30 cellular contexts compared by ENCODE assay signal in genomic region chr10:74099836-74100235, GRCh38. TPM values are rescaled to one million over a fixed set of nuclear protein-coding genes. Genes with fewer than 3 reads are reported as not detected.
DNase-seq lines count a peak whose midpoint lies in the region; ATAC-seq and TF ChIP-seq lines count a peak whose summit lies in the region.
"Had no signal": no experiment of that assay in that cellular context is flagged by ENCODE, and none has a peak within 500 bp of the region (broad histone marks: within the 10 kb centered on the region; RNA-seq: fewer than 3 reads in every experiment).

No MANE protein-coding gene starts in this region.

- H3K27me3 ChIP-seq in GM23338 (ENCODE audit: insufficient read depth) (no peaks in the 10 kb centered on the region), Karpas-422 (ENCODE audit: low read length) (no peaks in the 10 kb centered on the region), endodermal cell (ENCODE audit: control insufficient read depth, insufficient read depth, low read length, poor library complexity, severe bottlenecking) (no peaks in the 10 kb centered on the region)
- H3K27me3 ChIP-seq: ascending aorta, BLaER1, suprapubic skin, upper lobe of left lung had no signal

- no peaks in the 10 kb centered on the region for H3K4me1 Mint-ChIP-seq in GM23338
- no peaks in the 10 kb centered on the region for H3K4me1 Mint-ChIP-seq in endodermal cell
- H3K4me1 Mint-ChIP-seq in nephron progenitor cell: peaks cover 6% of the 10 kb centered on the region

- no peak overlapping the region for H2AFZ ChIP-seq in GM23338
- H2AFZ ChIP-seq in Karpas-422 (ENCODE audit: low read length): no peak overlapping the region

- H3K4me3 Mint-ChIP-seq in GM23338 (no peak overlapping the region), endodermal cell (no peak overlapping the region), nephron progenitor cell (no peak overlapping the region)
- H3K4me3 Mint-ChIP-seq: activated CD8-positive, alpha-beta T cell treated with anti-CD3 and anti-CD28 coated beads for 36 hours; activated naive CD8-positive, alpha-beta T cell treated with anti-CD3 and anti-CD28 coated beads, Interleukin-2, amount 10 ng/mL, durations not matched to agents 7 days and 5 days; naive B cell; T-helper 2 cell treated with Interferon-gamma antibody and Interleukin-4, amounts not matched to agents 5 μg/mL and 100 μg/mL, for 36 hours had no signal

- H3K9ac ChIP-seq in Karpas-422 (ENCODE audit: low read length) (no peak overlapping the region), endodermal cell (ENCODE audit: extremely low read depth, low read length, poor library complexity, severe bottlenecking) (no peak overlapping the region)
- H3K9ac ChIP-seq: BLaER1 had no signal

- ATAC-seq in GM23338: no peak
- ATAC-seq in GM21367 (IDR thresholded peaks at IDR 0.05; ENCODE audit: unreplicated experiment): no peak
- ATAC-seq: activated CD8-positive, alpha-beta T cell treated with anti-CD3 and anti-CD28 coated beads for 36 hours; HCT116; left lobe of liver had no signal

- H3K9me3 Mint-ChIP-seq in GM23338 (no peaks in the 10 kb centered on the region; the same call in 2 of the 3 replicates), endodermal cell (no peaks in the 10 kb centered on the region), nephron progenitor cell (no peaks in the 10 kb centered on the region)
- H3K9me3 Mint-ChIP-seq: activated CD8-positive, alpha-beta T cell treated with anti-CD3 and anti-CD28 coated beads for 36 hours; activated naive CD8-positive, alpha-beta T cell treated with anti-CD3 and anti-CD28 coated beads, Interleukin-2, amount 10 ng/mL, durations not matched to agents 7 days and 5 days; IgD-negative memory B cell; naive B cell; T-helper 2 cell treated with Interferon-gamma antibody and Interleukin-4, amounts not matched to agents 5 μg/mL and 100 μg/mL, for 36 hours had no signal

- peaks cover 43% of the 10 kb centered on the region for H3F3A ChIP-seq in GM23338 (replicated peaks; ENCODE audit: low read depth)

- H3K36me3 ChIP-seq in GM23338 (ENCODE audit: insufficient read depth) (peaks cover 96% of the 10 kb centered on the region), Karpas-422 (ENCODE audit: insufficient read depth, low read length) (peaks cover 24% of the 10 kb centered on the region; the same call in 1 of the 2 replicates), endodermal cell (ENCODE audit: control insufficient read depth, insufficient read depth, low read length) (peaks cover 95% of the 10 kb centered on the region)

- H3K79me2 ChIP-seq in GM23338 (replicated peaks; ENCODE audit: insufficient read depth) (0 out of 2 replicates have a peak, but pooled peaks cover 6% of the 10 kb centered on the region), Karpas-422 (ENCODE audit: low read length) (no peaks in the 10 kb centered on the region)

- no peaks in the 10 kb centered on the region for H3K4me1 ChIP-seq in GM23338 (ENCODE audit: insufficient read depth)
- peaks cover 20% of the 10 kb centered on the region for H3K4me1 ChIP-seq in Karpas-422 (ENCODE audit: low read length)
- no peaks in the 10 kb centered on the region for H3K4me1 ChIP-seq in endodermal cell (ENCODE audit: control insufficient read depth, insufficient read depth, low read length)
- H3K4me1 ChIP-seq: ascending aorta, suprapubic skin, upper lobe of left lung had no signal

- H4K20me1 ChIP-seq in GM23338 (replicated peaks; ENCODE audit: insufficient read depth) (peaks cover 17% of the 10 kb centered on the region), Karpas-422 (ENCODE audit: insufficient read depth, low read depth, low read length) (no peaks in the 10 kb centered on the region)

- H3K4me3 ChIP-seq in GM23338: no peak overlapping the region
- no peak overlapping the region for H3K4me3 ChIP-seq in Karpas-422 (ENCODE audit: low read length)
- no peak overlapping the region for H3K4me3 ChIP-seq in endodermal cell (ENCODE audit: low read length)
- H3K4me3 ChIP-seq: ascending aorta, BLaER1, suprapubic skin, upper lobe of left lung had no signal

- H3K4me2 ChIP-seq in GM23338 (no peak overlapping the region), Karpas-422 (ENCODE audit: low read depth, low read length, poor library complexity, severe bottlenecking) (no peak overlapping the region)
- H3K4me2 ChIP-seq: BLaER1 had no signal

- H3K27ac Mint-ChIP-seq in GM23338: peak overlapping the region; percentile 8; the same call in 1 of the 2 replicates
- H3K27ac Mint-ChIP-seq in endodermal cell: peak overlapping the region; percentile 11
- H3K27ac Mint-ChIP-seq in nephron progenitor cell: peak overlapping the region; percentile 80
- H3K27ac Mint-ChIP-seq: activated CD8-positive, alpha-beta T cell treated with anti-CD3 and anti-CD28 coated beads for 36 hours; activated naive CD8-positive, alpha-beta T cell treated with anti-CD3 and anti-CD28 coated beads, Interleukin-2, amount 10 ng/mL, durations not matched to agents 7 days and 5 days; IgD-negative memory B cell; T-helper 2 cell treated with Interferon-gamma antibody and Interleukin-4, amounts not matched to agents 5 μg/mL and 100 μg/mL, for 36 hours had no signal

- H3K27ac ChIP-seq in GM23338 (ENCODE audit: low read depth): no peak overlapping the region
- 0 out of 2 replicates have a peak overlapping the region, but pooled peaks have one; percentile 0 for H3K27ac ChIP-seq in Karpas-422 (ENCODE audit: low read length)
- no peak overlapping the region for H3K27ac ChIP-seq in endodermal cell (ENCODE audit: low read depth, low read length)
- H3K27ac ChIP-seq: ascending aorta, BLaER1, suprapubic skin, upper lobe of left lung had no signal

- H3K27me3 Mint-ChIP-seq in GM23338 (ENCODE audit: insufficient read depth, low read depth, poor library complexity): peaks cover 1% of the 10 kb centered on the region
- H3K27me3 Mint-ChIP-seq in endodermal cell (ENCODE audit: insufficient read depth): no peaks in the 10 kb centered on the region
- peaks cover 3% of the 10 kb centered on the region for H3K27me3 Mint-ChIP-seq in nephron progenitor cell (ENCODE audit: low read depth, poor library complexity)
- H3K27me3 Mint-ChIP-seq: activated CD8-positive, alpha-beta T cell treated with anti-CD3 and anti-CD28 coated beads for 36 hours; activated naive CD8-positive, alpha-beta T cell treated with anti-CD3 and anti-CD28 coated beads, Interleukin-2, amount 10 ng/mL, durations not matched to agents 7 days and 5 days; IgD-negative memory B cell; naive B cell had no signal

- DNase-seq in GM23338 (ENCODE audit: low spot score): no peak
- no peak for DNase-seq in Karpas-422
- no peak for DNase-seq in endodermal cell
- DNase-seq in nephron progenitor cell: no peak
- no peak for DNase-seq in DMS153 treated with DMSO at 0.1 percent for 48 hours (lab: John Stamatoyannopoulos, UW; ENCODE audit: unreplicated experiment)
- DNase-seq in dedifferentiated amniotic fluid mesenchymal stem cell (ENCODE audit: extremely low spot score): no peak
- DNase-seq: activated CD4-positive, alpha-beta T cell treated with anti-CD3 and anti-CD28 coated beads for 1 hour; activated CD8-positive, alpha-beta memory T cell treated with anti-CD3 and anti-CD28 coated beads, Interleukin-2, amount 50 U/mL, for 48 hours; activated CD8-positive, alpha-beta T cell treated with anti-CD3 and anti-CD28 coated beads for 36 hours; activated effector memory CD4-positive, alpha-beta T cell treated with Interleukin-2 at 50 U/mL for 16 hours; activated naive CD8-positive, alpha-beta T cell treated with anti-CD3 and anti-CD28 coated beads, Interleukin-2, amount 10 ng/mL, durations not matched to agents 7 days and 5 days; COR-L47; naive B cell; NCI-H1092 treated with DMSO at 0.1 percent for 48 hours; NCI-H187; NCI-H2171; NCI-H510A; occipital lobe; SIG-M5; stimulated activated CD4-positive, alpha-beta T cell treated with anti-CD3 and anti-CD28 coated beads, Interleukin-15, amount 100 ng/mL, for 24 hours; stimulated activated CD4-positive, alpha-beta T cell treated with anti-CD3 and anti-CD28 coated beads, Interleukin-4, amount 100 ng/mL, for 4 hours; upper lobe of left lung had no signal

- H3K9me2 ChIP-seq in GM23338 (ENCODE audit: insufficient read depth) (no peaks in the 10 kb centered on the region), Karpas-422 (replicated peaks; ENCODE audit: insufficient read depth, low read length) (no peaks in the 10 kb centered on the region)

- TF ChIP-seq CTCF in GM23338 (conservative IDR thresholded peaks at IDR 0.05; ENCODE audit: low read depth in 2 of 2) (no peak), endodermal cell (conservative IDR thresholded peaks at IDR 0.05) (no peak), nephron progenitor cell (IDR thresholded peaks at IDR 0.05) (no peak)

- H3K36me3 Mint-ChIP-seq in GM23338 (ENCODE audit: low read depth) (peaks cover 94% of the 10 kb centered on the region), endodermal cell (ENCODE audit: low read depth) (peaks cover 87% of the 10 kb centered on the region), nephron progenitor cell (ENCODE audit: low read depth) (peaks cover 82% of the 10 kb centered on the region)

- H3K9me3 ChIP-seq in Karpas-422 (ENCODE audit: low read length) (no peaks in the 10 kb centered on the region), endodermal cell (ENCODE audit: control insufficient read depth, low read length) (no peaks in the 10 kb centered on the region)
- H3K9me3 ChIP-seq: ascending aorta, BLaER1, suprapubic skin, upper lobe of left lung had no signal

- WGBS in endodermal cell (ENCODE audit: insufficient coverage in 1 of 2, insufficient read length in 1 of 2), 2 experiments: 94 to 98% methylated on average over 3 of the region's 3 CpGs

TF ChIP-seq in GM23338, 12 proteins besides CTCF, POLR2A, EP300 and RAD21 (continues in another document):
- TF ChIP-seq POLR2AphosphoS5 (IDR thresholded peaks at IDR 0.05; ENCODE audit: low read depth): no peak

RNA-seq across cellular contexts. Expression of gene AP3M1, which starts 50.8 kb away (rescaled TPM):
- 33.1 and 41.7 TPM in 2 replicates for total RNA-seq in GM23338 (2014; rRNA removed; shearing (Covaris generic))
- polyA plus RNA-seq in GM23338 (2016; fragmentation: Nextera tagmentation; extraction: Ambion mirVana): 10.9 and 13.8 TPM in 2 replicates
- 19.4 and 52.9 TPM in 2 replicates for total RNA-seq in Karpas-422 (2014; rRNA removed; shearing (Covaris generic); ENCODE audit: low replicate concordance)
- 10 to 100 TPM; 47.2 to 53.5 TPM for total RNA-seq in endodermal cell
- 72.4 TPM for polyA plus RNA-seq in endodermal cell (2013, experiment 1 of 2)
- 64.9 TPM for polyA plus RNA-seq in endodermal cell (2013, experiment 2 of 2)

RNA-seq across cellular contexts. Expression of gene ADK, which starts 51.2 kb away (rescaled TPM):
- 39.9 and 50.3 TPM in 2 replicates for total RNA-seq in GM23338 (2014; rRNA removed; shearing (Covaris generic))
- 42.4 and 53.0 TPM in 2 replicates for polyA plus RNA-seq in GM23338 (2016; fragmentation: Nextera tagmentation; extraction: Ambion mirVana)
- 29.0 and 41.4 TPM in 2 replicates for total RNA-seq in Karpas-422 (2014; rRNA removed; shearing (Covaris generic); ENCODE audit: low replicate concordance)
- total RNA-seq in endodermal cell: 10 to 100 TPM; 23.6 to 36.7 TPM
- polyA plus RNA-seq in endodermal cell (2013, experiment 1 of 2): 37.2 TPM
- polyA plus RNA-seq in endodermal cell (2013, experiment 2 of 2): 39.2 TPM

Comparison
In these comparisons a context has a peak if more than half of its experiments do, and no peak if none do; other contexts are left out.
1. H3K27ac Mint-ChIP-seq: peak in every context shown above with its lines; median percentile 80 in nephron progenitor cell; 11 in endodermal cell; 8 in GM23338.